Comparison of ENCODE assay signal across 16 cellular contexts in genomic region chr7:80309377-80309776, GRCh38.
A peak's percentile ranks its signal among the peaks of the same experiment; 100 is the strongest.
DNase-seq lines count a peak whose midpoint lies in the region; ATAC-seq and TF ChIP-seq lines count a peak whose summit lies in the region.
"Had no signal": no experiment of that assay in that cellular context is flagged by ENCODE, and none has a peak within 500 bp of the region (broad histone marks: within the 10 kb centered on the region; RNA-seq: fewer than 3 reads in every experiment).

No MANE protein-coding gene starts in this region.

- TF ChIP-seq RAD21 in HCT116 (IDR thresholded peaks at IDR 0.05; ENCODE audit: low read depth), result no peak

- no peak for TF ChIP-seq CTCF in CD8-positive, alpha-beta T cell (IDR thresholded peaks at IDR 0.05)
- no peak for TF ChIP-seq CTCF in HCT116 (IDR thresholded peaks at IDR 0.05 in 2 of 3, conservative IDR thresholded peaks at IDR 0.05 in 1 of 3; ENCODE audit: borderline replicate concordance in 1 of 3, insufficient read depth in 1 of 3, low read depth in 2 of 3, low read length in 2 of 3)

- BruUV-seq in HCT116 (replicated peaks; lab: Mats Ljungman, UMichigan), result no TSS peak

- H3K4me1 ChIP-seq in CD8-positive, alpha-beta T cell (ENCODE audit: insufficient read depth, low read length), result peaks cover 7% of the 10 kb centered on the region
- no peaks in the 10 kb centered on the region; a peak in 1 of 4 replicates for H3K4me1 ChIP-seq in HCT116 (ENCODE audit: control insufficient read depth in 1 of 2, insufficient read depth in 2 of 2, low read length in 2 of 2)
- H3K4me1 ChIP-seq: BE2C had no signal

- peak overlapping the region; percentile 43 for H2AFZ ChIP-seq in HCT116 (ENCODE audit: low read depth, low read length, poor library complexity, severe bottlenecking)
- H2AFZ ChIP-seq: GM23338 had no signal

- peak; percentile 53 to 58 for ATAC-seq in activated T-cell treated with anti-CD3 and anti-CD28 coated beads, Interleukin-2, amount 50 U/mL, for 72 hours (replicated peaks in 1 of 2)
- ATAC-seq in CD8-positive, alpha-beta T cell, result no peak
- ATAC-seq in HCT116 (no peak), HG03378 (IDR thresholded peaks at IDR 0.05; ENCODE audit: unreplicated experiment) (no peak)
- peak; percentile 68 for ATAC-seq in stimulated activated naive CD8-positive, alpha-beta T cell treated with anti-CD3 and anti-CD28 coated beads, Interleukin-15, Interleukin-2, amounts not matched to agents 100 U/mL and 50 U/mL, for 24 hours
- ATAC-seq: GM23338, HepG2 had no signal

- no peaks in the 10 kb centered on the region for H3K79me2 ChIP-seq in HCT116 (ENCODE audit: insufficient read depth, low read length)

- no peaks in the 10 kb centered on the region for H3K9me3 ChIP-seq in CD8-positive, alpha-beta T cell (ENCODE audit: low read length)
- H3K9me3 ChIP-seq in HCT116 (ENCODE audit: control insufficient read depth in 1 of 2, insufficient read depth in 1 of 2, low read depth in 1 of 2, low read length in 2 of 2), result no peaks in the 10 kb centered on the region
- H3K9me3 ChIP-seq: BE2C had no signal

- H3K36me3 Mint-ChIP-seq in activated T-cell treated with anti-CD3 and anti-CD28 coated beads, Interleukin-2, amount 50 U/mL, for 72 hours (ENCODE audit: insufficient read depth in 2 of 2), result peaks cover 0 to 5% of the 10 kb centered on the region in 2 donors
- no peaks in the 10 kb centered on the region for H3K36me3 Mint-ChIP-seq in CD8-positive, alpha-beta T cell
- H3K36me3 Mint-ChIP-seq: CD4-positive, alpha-beta memory T cell had no signal

- peaks cover 3 to 4% of the 10 kb centered on the region in 2 donors for H3K9me3 Mint-ChIP-seq in activated T-cell treated with anti-CD3 and anti-CD28 coated beads, Interleukin-2, amount 50 U/mL, for 72 hours
- H3K9me3 Mint-ChIP-seq in CD8-positive, alpha-beta T cell, result peaks cover 4% of the 10 kb centered on the region
- H3K9me3 Mint-ChIP-seq: GM23338 had no signal

- no peak for DNase-seq in activated T-cell treated with anti-CD3 and anti-CD28 coated beads, Interleukin-2, amount 50 U/mL, for 72 hours
- no peak for DNase-seq in activated T-cell treated with anti-CD3 and anti-CD28 coated beads, Interleukin-2, amount 50 U/mL, for 1 hour
- DNase-seq in CD8-positive, alpha-beta T cell, result no peak
- no peak for DNase-seq in HCT116 (ENCODE audit: low read depth, low spot score)
- DNase-seq in stimulated activated naive CD8-positive, alpha-beta T cell treated with anti-CD3 and anti-CD28 coated beads, Interleukin-15, Interleukin-2, amounts not matched to agents 100 U/mL and 50 U/mL, for 24 hours, result no peak
- DNase-seq in HCEC 1CT, result no peak
- DNase-seq: BE2C; CD4-positive, alpha-beta memory T cell; COR-L47; DND-41; GDM1; H7 had no signal

- H3K9ac ChIP-seq in HCT116 (ENCODE audit: low read length), result no peak overlapping the region

- intact Hi-C loops in CD8-positive, alpha-beta T cell (cut with DNase I, micrococcal nuclease), result no loop called here
- intact Hi-C loops in HCT116 (cut with micrococcal nuclease), result no loop called here

- H3K27ac ChIP-seq in CD8-positive, alpha-beta T cell (ENCODE audit: low read depth, low read length), result no peak overlapping the region
- H3K27ac ChIP-seq in HCT116 (ENCODE audit: low read depth, low read length), result no peak overlapping the region
- H3K27ac ChIP-seq: C4-2B had no signal

- H3K27me3 ChIP-seq in CD8-positive, alpha-beta T cell (ENCODE audit: insufficient read depth, low read length), result no peaks in the 10 kb centered on the region
- H3K27me3 ChIP-seq in HCT116 (ENCODE audit: insufficient read depth, low read length), result no peaks in the 10 kb centered on the region
- H3K27me3 ChIP-seq: BE2C had no signal

- no peaks in the 10 kb centered on the region for H4K20me1 ChIP-seq in HCT116 (ENCODE audit: insufficient read depth)

- H3K27ac Mint-ChIP-seq in activated T-cell treated with anti-CD3 and anti-CD28 coated beads, Interleukin-2, amount 50 U/mL, for 72 hours, result no peak overlapping the region
- H3K27ac Mint-ChIP-seq in CD8-positive, alpha-beta T cell, result peak overlapping the region; percentile 66
- H3K27ac Mint-ChIP-seq: CD4-positive, alpha-beta memory T cell; GM23338 had no signal

- no peaks in the 10 kb centered on the region for H3K9me2 ChIP-seq in HCT116 (ENCODE audit: insufficient read depth)

- RAD21 ChIA-PET in HCT116 (lab: Charles Lee; ENCODE audit: low non-redundant PET in 1 of 2, low total read pairs in 2 of 2, uncharacterized antibody in 2 of 2, unreplicated experiment in 2 of 2), result no interaction called here

- CTCF ChIA-PET in CD8-positive, alpha-beta T cell (lab: Charles Lee), result no interaction called here
- CTCF ChIA-PET in HCT116 (lab: Charles Lee), result no interaction called here

- no peak overlapping the region for H3K4me3 ChIP-seq in CD8-positive, alpha-beta T cell (ENCODE audit: low read depth, low read length)
- H3K4me3 ChIP-seq in HCT116 (replicated peaks in 1 of 2; ENCODE audit: low read depth in 1 of 2, low read length in 2 of 2), result no peak overlapping the region
- H3K4me3 ChIP-seq: GM23338 had no signal

- no peak overlapping the region for H3K4me3 Mint-ChIP-seq in activated T-cell treated with anti-CD3 and anti-CD28 coated beads, Interleukin-2, amount 50 U/mL, for 72 hours
- no peak overlapping the region for H3K4me3 Mint-ChIP-seq in CD8-positive, alpha-beta T cell
- H3K4me3 Mint-ChIP-seq: CD4-positive, alpha-beta memory T cell; GM23338 had no signal

- H3K27me3 Mint-ChIP-seq in activated T-cell treated with anti-CD3 and anti-CD28 coated beads, Interleukin-2, amount 50 U/mL, for 72 hours (ENCODE audit: low read depth), result no peaks in the 10 kb centered on the region
- H3K27me3 Mint-ChIP-seq in CD8-positive, alpha-beta T cell (ENCODE audit: low read depth), result no peaks in the 10 kb centered on the region
- H3K27me3 Mint-ChIP-seq: CD4-positive, alpha-beta memory T cell had no signal

- no peaks in the 10 kb centered on the region for H3K36me3 ChIP-seq in CD8-positive, alpha-beta T cell (ENCODE audit: insufficient read depth, low read length)
- no peaks in the 10 kb centered on the region for H3K36me3 ChIP-seq in HCT116 (ENCODE audit: control insufficient read depth in 1 of 2, insufficient read depth in 2 of 2, low read length in 2 of 2)
- H3K36me3 ChIP-seq: BE2C had no signal

- POLR2A ChIA-PET in CD8-positive, alpha-beta T cell (lab: Charles Lee), result no interaction called here
- POLR2A ChIA-PET in HCT116 (lab: Charles Lee), result no interaction called here

- H3K4me1 Mint-ChIP-seq in activated T-cell treated with anti-CD3 and anti-CD28 coated beads, Interleukin-2, amount 50 U/mL, for 72 hours (ENCODE audit: low read depth), result peaks cover 32% of the 10 kb centered on the region
- peaks cover 13% of the 10 kb centered on the region for H3K4me1 Mint-ChIP-seq in CD8-positive, alpha-beta T cell (ENCODE audit: low read depth)
- H3K4me1 Mint-ChIP-seq: CD4-positive, alpha-beta memory T cell had no signal

- no peak for TF ChIP-seq POLR2A in HCT116 (IDR thresholded peaks at IDR 0.05; ENCODE audit: borderline replicate concordance, extremely low read depth, insufficient read depth, insufficient read length)

- H3K4me2 ChIP-seq in HCT116 (ENCODE audit: low read length), result no peak overlapping the region
- H3K4me2 ChIP-seq: GM23338 had no signal

TF ChIP-seq in HCT116, 20 proteins besides CTCF, POLR2A, EP300 and RAD21 (continues in another document):
- TF ChIP-seq EZH2phosphoT487 (IDR thresholded peaks at IDR 0.05; ENCODE audit: borderline replicate concordance), result no peak
- TF ChIP-seq YY1 (IDR thresholded peaks at IDR 0.05; ENCODE audit: extremely low read depth, insufficient replicate concordance, low read depth, low read length), result no peak
- no peak for TF ChIP-seq FOSL1 (IDR thresholded peaks at IDR 0.05; ENCODE audit: low read depth)
- TF ChIP-seq JUND (IDR thresholded peaks at IDR 0.05), result no peak
- no peak for TF ChIP-seq POLR2AphosphoS5 (IDR thresholded peaks at IDR 0.05; ENCODE audit: low read depth, low read length)
- no peak for TF ChIP-seq ZBTB33 (IDR thresholded peaks at IDR 0.05; ENCODE audit: extremely low read depth, insufficient replicate concordance, low read length)
- no peak for TF ChIP-seq CEBPB (IDR thresholded peaks at IDR 0.05; ENCODE audit: low read depth)
- TF ChIP-seq SRF (IDR thresholded peaks at IDR 0.05; ENCODE audit: low read depth), result no peak
- no peak for TF ChIP-seq SP1 (IDR thresholded peaks at IDR 0.05; ENCODE audit: low read depth)
- no peak for TF ChIP-seq ZFX (IDR thresholded peaks at IDR 0.05)
- no peak for TF ChIP-seq EGR1 (IDR thresholded peaks at IDR 0.05; ENCODE audit: low read depth)
- TF ChIP-seq ZNF274 (IDR thresholded peaks at IDR 0.05; ENCODE audit: low read depth, low read length), result no peak
- TF ChIP-seq MAX (IDR thresholded peaks at IDR 0.05), result no peak
- no peak for TF ChIP-seq CBX3 (IDR thresholded peaks at IDR 0.05; ENCODE audit: low read depth)

Comparison
In these comparisons a context has a peak if more than half of its experiments do, and no peak if none do; other contexts are left out.
1. ATAC-seq: peak in activated T-cell treated with anti-CD3 and anti-CD28 coated beads, Interleukin-2, amount 50 U/mL, for 72 hours (2 of 2) and stimulated activated naive CD8-positive, alpha-beta T cell treated with anti-CD3 and anti-CD28 coated beads, Interleukin-15, Interleukin-2, amounts not matched to agents 100 U/mL and 50 U/mL, for 24 hours (single experiment); none in CD8-positive, alpha-beta T cell (single experiment), HCT116 (single experiment) and HG03378 (single experiment).